14 cellular contexts compared by ENCODE assay signal in genomic region chr7:140358771-140359095, GRCh38. TPM values are rescaled to one million over a fixed set of nuclear protein-coding genes. Genes with fewer than 3 reads are reported as not detected.
DNase-seq lines count a peak whose midpoint lies in the region; ATAC-seq, FAIRE-seq and TF ChIP-seq lines count a peak whose summit lies in the region.
"Had no signal": no experiment of that assay in that cellular context is flagged by ENCODE, and none has a peak within 500 bp of the region (broad histone marks: within the 10 kb centered on the region; RNA-seq: fewer than 3 reads in every experiment).

No MANE protein-coding gene starts in this region.

- no peak overlapping the region for H3K4me3 ChIP-seq in vagina
- H3K4me3 ChIP-seq: esophagus muscularis mucosa had no signal

- H3K4me3 Mint-ChIP-seq in activated T-cell treated with anti-CD3 and anti-CD28 coated beads, Interleukin-2, amount 50 U/mL, for 72 hours, result peak overlapping the region; percentile 80 to 84
- no peak overlapping the region for H3K4me3 Mint-ChIP-seq in neural crest cell
- H3K4me3 Mint-ChIP-seq: H9 had no signal

- no peak for DNase-seq in GM12891 (ENCODE audit: insufficient read length, low spot score)
- peak; percentile 12 to 36 for DNase-seq in activated T-cell treated with anti-CD3 and anti-CD28 coated beads, Interleukin-2, amount 50 U/mL, for 72 hours
- DNase-seq in neural crest cell (ENCODE audit: low read depth, low spot score), result no peak
- no peak for DNase-seq in NAMALWA (ENCODE audit: low spot score)
- no peak for DNase-seq in vagina (ENCODE audit: extremely low spot score in 2 of 2)
- DNase-seq in NCI-H1105 (lab: John Stamatoyannopoulos, UW), result no peak
- DNase-seq: DND-41, H9, NCI-H1436 treated with DMSO at 0.1 percent for 48 hours, PC-3 had no signal

- TF ChIP-seq CTCF in neural crest cell (conservative IDR thresholded peaks at IDR 0.05) (no peak), vagina (IDR thresholded peaks at IDR 0.05) (no peak)

- no peaks in the 10 kb centered on the region for H3K27me3 ChIP-seq in vagina
- H3K27me3 ChIP-seq: esophagus muscularis mucosa had no signal

- peak; percentile 23 for FAIRE-seq in GM12891 (lab: Jason Lieb, UNC)
- FAIRE-seq: urothelium cell line had no signal

- H3K36me3 ChIP-seq in vagina, result peaks cover 0 to 4% of the 10 kb centered on the region in 2 donors

- TF ChIP-seq POLR2A in GM12891 (IDR thresholded peaks at IDR 0.05; ENCODE audit: low read depth, low read length) (no peak), vagina (IDR thresholded peaks at IDR 0.05) (no peak)

- H3K27me3 Mint-ChIP-seq in activated T-cell treated with anti-CD3 and anti-CD28 coated beads, Interleukin-2, amount 50 U/mL, for 72 hours (ENCODE audit: low read depth), result no peaks in the 10 kb centered on the region
- H3K27me3 Mint-ChIP-seq in neural crest cell (ENCODE audit: low read depth), result no peaks in the 10 kb centered on the region

- peaks cover 0 to 2% of the 10 kb centered on the region in 2 donors for H3K9me3 Mint-ChIP-seq in activated T-cell treated with anti-CD3 and anti-CD28 coated beads, Interleukin-2, amount 50 U/mL, for 72 hours
- peaks cover 2% of the 10 kb centered on the region for H3K9me3 Mint-ChIP-seq in neural crest cell

- H3K27ac Mint-ChIP-seq in activated T-cell treated with anti-CD3 and anti-CD28 coated beads, Interleukin-2, amount 50 U/mL, for 72 hours, result peak overlapping the region; percentile 99
- H3K27ac Mint-ChIP-seq in neural crest cell (ENCODE audit: unreplicated experiment), result peak overlapping the region; percentile 78

- H3K36me3 Mint-ChIP-seq in activated T-cell treated with anti-CD3 and anti-CD28 coated beads, Interleukin-2, amount 50 U/mL, for 72 hours (ENCODE audit: insufficient read depth in 2 of 2), result peaks cover 11 to 43% of the 10 kb centered on the region in 2 donors
- peaks cover 32% of the 10 kb centered on the region for H3K36me3 Mint-ChIP-seq in neural crest cell (ENCODE audit: low read depth)

- intact Hi-C loops in vagina (cut with DNase I), result no loop called here

- no peak overlapping the region for H3K27ac ChIP-seq in vagina
- H3K27ac ChIP-seq: esophagus muscularis mucosa had no signal

- H3K4me1 ChIP-seq in vagina, result no peaks in the 10 kb centered on the region
- H3K4me1 ChIP-seq: esophagus muscularis mucosa had no signal

- H3K4me1 Mint-ChIP-seq in activated T-cell treated with anti-CD3 and anti-CD28 coated beads, Interleukin-2, amount 50 U/mL, for 72 hours (ENCODE audit: low read depth), result peaks cover 32% of the 10 kb centered on the region
- no peaks in the 10 kb centered on the region for H3K4me1 Mint-ChIP-seq in neural crest cell
- H3K4me1 Mint-ChIP-seq: H9 had no signal

- peak; percentile 16 for ATAC-seq in HG03064 (IDR thresholded peaks at IDR 0.05; ENCODE audit: low read depth, unreplicated experiment)
- peak; percentile 56 to 76 for ATAC-seq in activated T-cell treated with anti-CD3 and anti-CD28 coated beads, Interleukin-2, amount 50 U/mL, for 72 hours (replicated peaks in 1 of 2)
- no peak for ATAC-seq in HG03439 (IDR thresholded peaks at IDR 0.05; ENCODE audit: unreplicated experiment)
- ATAC-seq: PC-3 had no signal

- H3K9me3 ChIP-seq in vagina, result no peaks in the 10 kb centered on the region
- H3K9me3 ChIP-seq: esophagus muscularis mucosa had no signal

TF ChIP-seq in GM12891, 5 proteins besides CTCF, POLR2A, EP300 and RAD21:
- TF ChIP-seq POU2F2 (IDR thresholded peaks at IDR 0.05; ENCODE audit: low read depth, low read length) (no peak), PAX5 (IDR thresholded peaks at IDR 0.05; ENCODE audit: insufficient read depth, low read length, severe bottlenecking) (no peak), SPI1 (IDR thresholded peaks at IDR 0.05; ENCODE audit: low read depth, low read length) (no peak), TAF1 (IDR thresholded peaks at IDR 0.05; ENCODE audit: low read depth, low read length) (no peak), POLR2AphosphoS5 (IDR thresholded peaks at IDR 0.05; ENCODE audit: low read depth, low read length) (no peak)

RNA-seq across cellular contexts. Expression of gene SLC37A3, which starts 39.6 kb away (rescaled TPM):
- 8.0 TPM for polyA plus RNA-seq in GM12891 (2012; ENCODE audit: low read depth, missing spikeins)
- total RNA-seq in activated T-cell treated with anti-CD3 and anti-CD28 coated beads, Interleukin-2, amount 50 U/mL, for 72 hours, result 10 to 100 TPM; 54.0 to 77.7 TPM
- total RNA-seq in neural crest cell (48.2 and 50.8 TPM in 2 replicates), vagina (80.8 TPM)

RNA-seq across cellular contexts. Expression of gene RAB19, which starts 45.1 kb away (rescaled TPM):
- 0.33 TPM for polyA plus RNA-seq in GM12891 (2012; ENCODE audit: low read depth, missing spikeins)
- total RNA-seq in activated T-cell treated with anti-CD3 and anti-CD28 coated beads, Interleukin-2, amount 50 U/mL, for 72 hours, result 10 to 100 TPM; 13.7 to 17.5 TPM
- not detected in 2 replicates for total RNA-seq in neural crest cell
- total RNA-seq in vagina, result not detected
- total RNA-seq: esophagus muscularis mucosa had no signal

Comparison
In these comparisons a context has a peak if more than half of its experiments do, and no peak if none do; other contexts are left out.
1. DNase-seq: peak in activated T-cell treated with anti-CD3 and anti-CD28 coated beads, Interleukin-2, amount 50 U/mL, for 72 hours (2 of 2); none in GM12891 (single experiment), neural crest cell (single experiment), NAMALWA (single experiment), vagina (0 of 2) and NCI-H1105 (single experiment).
2. RNA of gene RAB19, which starts 45.1 kb away (total RNA-seq): 13.7 to 17.5 TPM in activated T-cell treated with anti-CD3 and anti-CD28 coated beads, Interleukin-2, amount 50 U/mL, for 72 hours; not detected in neural crest cell and not detected in vagina (single experiment); every median in the first group is over 10 times any median in the second.